In the genomic region with DNA sequence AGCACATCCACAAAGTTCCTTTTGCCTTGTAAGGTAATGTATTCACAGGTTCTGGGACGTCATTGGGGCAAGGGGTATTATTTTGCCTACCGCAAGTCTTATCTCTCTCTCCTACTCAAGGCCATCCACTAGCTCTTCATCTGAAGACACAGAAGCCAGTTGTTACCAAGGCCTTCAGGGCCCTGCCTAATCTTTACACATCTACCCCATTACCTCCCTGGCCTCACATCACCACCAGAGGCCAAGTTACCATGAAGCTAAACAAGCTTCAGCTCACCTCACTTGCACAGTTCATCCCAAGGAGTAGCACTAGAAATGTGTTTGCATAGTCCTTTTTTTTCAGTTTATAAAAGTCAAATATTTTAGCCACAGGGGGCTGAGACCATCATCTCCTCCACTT, we compare ENCODE assay signal across 1 cellular context.
TF ChIP-seq lines count a peak whose summit lies in the region.

No MANE protein-coding gene starts in this region.

TF ChIP-seq in IMR-90, 13 proteins besides CTCF, POLR2A, EP300 and RAD21:
- TF ChIP-seq CEBPB (IDR thresholded peaks at IDR 0.05; ENCODE audit: low read depth, low read length) (no peak), MAZ (IDR thresholded peaks at IDR 0.05; ENCODE audit: borderline replicate concordance, low read depth, low read length) (no peak), SMC3 (IDR thresholded peaks at IDR 0.05; ENCODE audit: low read depth, low read length) (no peak), RFX5 (IDR thresholded peaks at IDR 0.05; ENCODE audit: low read depth, low read length) (no peak), BHLHE40 (IDR thresholded peaks at IDR 0.05; ENCODE audit: low read depth, low read length) (no peak), NFE2L2 (IDR thresholded peaks at IDR 0.05; ENCODE audit: low read depth, low read length) (no peak), RCOR1 (IDR thresholded peaks at IDR 0.05; ENCODE audit: insufficient replicate concordance, low read length) (no peak), MAFK (IDR thresholded peaks at IDR 0.05; ENCODE audit: low read depth, low read length) (no peak), CHD1 (IDR thresholded peaks at IDR 0.05; ENCODE audit: low read depth, low read length) (no peak), FOS (IDR thresholded peaks at IDR 0.05; ENCODE audit: low read depth, low read length) (no peak), MXI1 (IDR thresholded peaks at IDR 0.05; ENCODE audit: borderline replicate concordance, low read depth, low read length) (no peak)
- TF ChIP-seq, protein P1, sequence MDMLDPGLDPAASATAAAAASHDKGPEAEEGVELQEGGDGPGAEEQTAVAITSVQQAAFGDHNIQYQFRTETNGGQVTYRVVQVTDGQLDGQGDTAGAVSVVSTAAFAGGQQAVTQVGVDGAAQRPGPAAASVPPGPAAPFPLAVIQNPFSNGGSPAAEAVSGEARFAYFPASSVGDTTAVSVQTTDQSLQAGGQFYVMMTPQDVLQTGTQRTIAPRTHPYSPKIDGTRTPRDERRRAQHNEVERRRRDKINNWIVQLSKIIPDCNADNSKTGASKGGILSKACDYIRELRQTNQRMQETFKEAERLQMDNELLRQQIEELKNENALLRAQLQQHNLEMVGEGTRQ (IDR thresholded peaks at IDR 0.05; ENCODE audit: low read depth, low read length) = no peak
- TF ChIP-seq, protein P2, sequence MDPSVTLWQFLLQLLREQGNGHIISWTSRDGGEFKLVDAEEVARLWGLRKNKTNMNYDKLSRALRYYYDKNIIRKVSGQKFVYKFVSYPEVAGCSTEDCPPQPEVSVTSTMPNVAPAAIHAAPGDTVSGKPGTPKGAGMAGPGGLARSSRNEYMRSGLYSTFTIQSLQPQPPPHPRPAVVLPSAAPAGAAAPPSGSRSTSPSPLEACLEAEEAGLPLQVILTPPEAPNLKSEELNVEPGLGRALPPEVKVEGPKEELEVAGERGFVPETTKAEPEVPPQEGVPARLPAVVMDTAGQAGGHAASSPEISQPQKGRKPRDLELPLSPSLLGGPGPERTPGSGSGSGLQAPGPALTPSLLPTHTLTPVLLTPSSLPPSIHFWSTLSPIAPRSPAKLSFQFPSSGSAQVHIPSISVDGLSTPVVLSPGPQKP (IDR thresholded peaks at IDR 0.05; ENCODE audit: borderline replicate concordance, low read depth, low read length) = no peak
